Comparison of ENCODE assay signal across 15 cellular contexts in genomic region chr17:28467456-28468025, GRCh38. TPM values are rescaled to one million over a fixed set of nuclear protein-coding genes. Genes with fewer than 3 reads are reported as not detected.
DNase-seq lines count a peak whose midpoint lies in the region; ATAC-seq and TF ChIP-seq lines count a peak whose summit lies in the region.
"Had no signal": no experiment of that assay in that cellular context is flagged by ENCODE, and none has a peak within 500 bp of the region (broad histone marks: within the 10 kb centered on the region; RNA-seq: fewer than 3 reads in every experiment).

No MANE protein-coding gene starts in this region.

- H3K27me3 ChIP-seq in GM23338 (ENCODE audit: insufficient read depth): no peaks in the 10 kb centered on the region
- H3K27me3 ChIP-seq: upper lobe of left lung had no signal

- no peaks in the 10 kb centered on the region for H3F3A ChIP-seq in GM23338 (replicated peaks; ENCODE audit: low read depth)

- H3K4me1 ChIP-seq in GM23338 (ENCODE audit: insufficient read depth): no peaks in the 10 kb centered on the region
- H3K4me1 ChIP-seq: esophagus squamous epithelium, neural progenitor cell had no signal

- no peaks in the 10 kb centered on the region for H3K36me3 ChIP-seq in GM23338 (ENCODE audit: insufficient read depth)
- H3K36me3 ChIP-seq: esophagus squamous epithelium, neural progenitor cell, upper lobe of left lung had no signal

- H3K36me3 Mint-ChIP-seq in GM23338 (ENCODE audit: low read depth) (no peaks in the 10 kb centered on the region), osteocyte (ENCODE audit: unreplicated experiment) (no peaks in the 10 kb centered on the region)
- H3K36me3 Mint-ChIP-seq: neural progenitor cell had no signal

- H3K27ac ChIP-seq in GM23338 (ENCODE audit: low read depth): no peak overlapping the region
- H3K27ac ChIP-seq: esophagus squamous epithelium, neural progenitor cell, upper lobe of left lung had no signal

- no peaks in the 10 kb centered on the region for H3K9me3 Mint-ChIP-seq in GM23338
- H3K9me3 Mint-ChIP-seq in osteocyte (ENCODE audit: unreplicated experiment): no peaks in the 10 kb centered on the region
- H3K9me3 Mint-ChIP-seq: activated naive CD4-positive, alpha-beta T cell treated with anti-CD3 and anti-CD28 coated beads for 36 hours; neural progenitor cell had no signal

- H3K9me2 ChIP-seq in GM23338 (ENCODE audit: insufficient read depth): no peaks in the 10 kb centered on the region; the same call in 1 of the 2 replicates

- H3K4me3 Mint-ChIP-seq in GM23338 (no peak overlapping the region), osteocyte (ENCODE audit: unreplicated experiment) (no peak overlapping the region)
- H3K4me3 Mint-ChIP-seq: activated naive CD4-positive, alpha-beta T cell treated with anti-CD3 and anti-CD28 coated beads for 36 hours; neural progenitor cell had no signal

- H3K79me2 ChIP-seq in GM23338 (replicated peaks; ENCODE audit: insufficient read depth): no peaks in the 10 kb centered on the region

- H2AFZ ChIP-seq in GM23338: no peak overlapping the region
- H2AFZ ChIP-seq: neural progenitor cell had no signal

- no peak overlapping the region for H3K4me3 ChIP-seq in GM23338
- H3K4me3 ChIP-seq: esophagus squamous epithelium, neural progenitor cell, upper lobe of left lung had no signal

- H3K27me3 Mint-ChIP-seq in GM23338 (ENCODE audit: insufficient read depth, low read depth, poor library complexity) (peaks cover 13% of the 10 kb centered on the region), osteocyte (ENCODE audit: unreplicated experiment) (peaks cover 63% of the 10 kb centered on the region)

- no peak overlapping the region for H3K27ac Mint-ChIP-seq in GM23338
- H3K27ac Mint-ChIP-seq in osteocyte (ENCODE audit: unreplicated experiment): no peak overlapping the region
- H3K27ac Mint-ChIP-seq: activated naive CD4-positive, alpha-beta T cell treated with anti-CD3 and anti-CD28 coated beads for 36 hours; neural progenitor cell had no signal

- no peaks in the 10 kb centered on the region for H4K20me1 ChIP-seq in GM23338 (replicated peaks; ENCODE audit: insufficient read depth)

- peak; percentile 57 for DNase-seq in A172 (ENCODE audit: low spot score)
- peak; percentile 68 for DNase-seq in GM04503 (ENCODE audit: low read depth)
- peak; percentile 32 for DNase-seq in RPMI7951 (ENCODE audit: low read depth)
- peak; percentile 37 for DNase-seq in fibroblast of gingiva (ENCODE audit: low read depth)
- DNase-seq in GM23338 (ENCODE audit: low spot score): no peak
- no peak for DNase-seq in DMS114 treated with DMSO at 0.1 percent for 48 hours (lab: John Stamatoyannopoulos, UW; ENCODE audit: unreplicated experiment)
- DNase-seq in DMS153 (lab: John Stamatoyannopoulos, UW): no peak
- DNase-seq in osteocyte (ENCODE audit: extremely low spot score, unreplicated experiment): no peak
- DNase-seq: activated naive CD4-positive, alpha-beta T cell treated with anti-CD3 and anti-CD28 coated beads for 36 hours; esophagus squamous epithelium; left colon; stimulated activated CD4-positive, alpha-beta T cell treated with anti-CD3 and anti-CD28 coated beads, Interleukin-15, amount 100 ng/mL, for 24 hours; T-helper 9 cell; upper lobe of left lung had no signal

- no peak for TF ChIP-seq CTCF in GM23338 (conservative IDR thresholded peaks at IDR 0.05; ENCODE audit: low read depth in 2 of 2)
- TF ChIP-seq CTCF in osteocyte (IDR thresholded peaks at IDR 0.05): no peak

- no peak for ATAC-seq in GM23338
- ATAC-seq: left colon had no signal

- H3K4me1 Mint-ChIP-seq in GM23338 (peaks cover 6% of the 10 kb centered on the region), osteocyte (ENCODE audit: unreplicated experiment) (no peaks in the 10 kb centered on the region)

- no peak overlapping the region for H3K4me2 ChIP-seq in GM23338
- H3K4me2 ChIP-seq: neural progenitor cell had no signal

TF ChIP-seq in GM23338, 12 proteins besides CTCF, POLR2A, EP300 and RAD21:
- no peak for TF ChIP-seq ZNF331 (CRISPR knock-in tag; IDR thresholded peaks at IDR 0.05; ENCODE audit: low read depth)
- no peak for TF ChIP-seq EZH2phosphoT487 (IDR thresholded peaks at IDR 0.05; ENCODE audit: unreplicated experiment)
- TF ChIP-seq, protein P1, sequence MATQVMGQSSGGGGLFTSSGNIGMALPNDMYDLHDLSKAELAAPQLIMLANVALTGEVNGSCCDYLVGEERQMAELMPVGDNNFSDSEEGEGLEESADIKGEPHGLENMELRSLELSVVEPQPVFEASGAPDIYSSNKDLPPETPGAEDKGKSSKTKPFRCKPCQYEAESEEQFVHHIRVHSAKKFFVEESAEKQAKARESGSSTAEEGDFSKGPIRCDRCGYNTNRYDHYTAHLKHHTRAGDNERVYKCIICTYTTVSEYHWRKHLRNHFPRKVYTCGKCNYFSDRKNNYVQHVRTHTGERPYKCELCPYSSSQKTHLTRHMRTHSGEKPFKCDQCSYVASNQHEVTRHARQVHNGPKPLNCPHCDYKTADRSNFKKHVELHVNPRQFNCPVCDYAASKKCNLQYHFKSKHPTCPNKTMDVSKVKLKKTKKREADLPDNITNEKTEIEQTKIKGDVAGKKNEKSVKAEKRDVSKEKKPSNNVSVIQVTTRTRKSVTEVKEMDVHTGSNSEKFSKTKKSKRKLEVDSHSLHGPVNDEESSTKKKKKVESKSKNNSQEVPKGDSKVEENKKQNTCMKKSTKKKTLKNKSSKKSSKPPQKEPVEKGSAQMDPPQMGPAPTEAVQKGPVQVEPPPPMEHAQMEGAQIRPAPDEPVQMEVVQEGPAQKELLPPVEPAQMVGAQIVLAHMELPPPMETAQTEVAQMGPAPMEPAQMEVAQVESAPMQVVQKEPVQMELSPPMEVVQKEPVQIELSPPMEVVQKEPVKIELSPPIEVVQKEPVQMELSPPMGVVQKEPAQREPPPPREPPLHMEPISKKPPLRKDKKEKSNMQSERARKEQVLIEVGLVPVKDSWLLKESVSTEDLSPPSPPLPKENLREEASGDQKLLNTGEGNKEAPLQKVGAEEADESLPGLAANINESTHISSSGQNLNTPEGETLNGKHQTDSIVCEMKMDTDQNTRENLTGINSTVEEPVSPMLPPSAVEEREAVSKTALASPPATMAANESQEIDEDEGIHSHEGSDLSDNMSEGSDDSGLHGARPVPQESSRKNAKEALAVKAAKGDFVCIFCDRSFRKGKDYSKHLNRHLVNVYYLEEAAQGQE (IDR thresholded peaks at IDR 0.05; ENCODE audit: unreplicated experiment): no peak
TF ChIP-seq in GM23338: peak in this region for 0.

RNA-seq across cellular contexts. Expression of gene SLC13A2, which starts 5.9 kb away (rescaled TPM):
- not detected in 2 replicates for total RNA-seq in A172 (2014; rRNA removed; shearing (Covaris generic))
- total RNA-seq in RPMI7951 (2014; rRNA removed; shearing (Covaris generic)): not detected in 2 replicates
- total RNA-seq in GM23338 (2014; rRNA removed; shearing (Covaris generic)): not detected in 2 replicates
- not detected in 2 replicates for polyA plus RNA-seq in GM23338 (2016; fragmentation: Nextera tagmentation; extraction: Ambion mirVana)
- not detected in 2 replicates for total RNA-seq in osteocyte
- total RNA-seq: activated naive CD4-positive, alpha-beta T cell treated with anti-CD3 and anti-CD28 coated beads for 36 hours; esophagus squamous epithelium had no signal

RNA-seq across cellular contexts. Expression of gene FOXN1, which starts 38.6 kb away (rescaled TPM):
- total RNA-seq in A172 (2014; rRNA removed; shearing (Covaris generic)): 0.22 TPM in 1 of 2 replicates, not detected in the other
- total RNA-seq in RPMI7951 (2014; rRNA removed; shearing (Covaris generic)): not detected in 2 replicates
- total RNA-seq in GM23338 (2014; rRNA removed; shearing (Covaris generic)): not detected in 2 replicates
- polyA plus RNA-seq in GM23338 (2016; fragmentation: Nextera tagmentation; extraction: Ambion mirVana): not detected in 2 replicates
- total RNA-seq in osteocyte: not detected in 2 replicates
- total RNA-seq: activated naive CD4-positive, alpha-beta T cell treated with anti-CD3 and anti-CD28 coated beads for 36 hours had no signal

Comparison
In these comparisons a context has a peak if more than half of its experiments do, and no peak if none do; other contexts are left out.
1. DNase-seq: peak in A172 (single experiment), GM04503 (single experiment), RPMI7951 (single experiment) and fibroblast of gingiva (single experiment); none in GM23338 (single experiment), DMS114 treated with DMSO at 0.1 percent for 48 hours (single experiment), DMS153 (single experiment) and osteocyte (single experiment).